Comparison of ENCODE assay signal across 8 cellular contexts in the genomic region with DNA sequence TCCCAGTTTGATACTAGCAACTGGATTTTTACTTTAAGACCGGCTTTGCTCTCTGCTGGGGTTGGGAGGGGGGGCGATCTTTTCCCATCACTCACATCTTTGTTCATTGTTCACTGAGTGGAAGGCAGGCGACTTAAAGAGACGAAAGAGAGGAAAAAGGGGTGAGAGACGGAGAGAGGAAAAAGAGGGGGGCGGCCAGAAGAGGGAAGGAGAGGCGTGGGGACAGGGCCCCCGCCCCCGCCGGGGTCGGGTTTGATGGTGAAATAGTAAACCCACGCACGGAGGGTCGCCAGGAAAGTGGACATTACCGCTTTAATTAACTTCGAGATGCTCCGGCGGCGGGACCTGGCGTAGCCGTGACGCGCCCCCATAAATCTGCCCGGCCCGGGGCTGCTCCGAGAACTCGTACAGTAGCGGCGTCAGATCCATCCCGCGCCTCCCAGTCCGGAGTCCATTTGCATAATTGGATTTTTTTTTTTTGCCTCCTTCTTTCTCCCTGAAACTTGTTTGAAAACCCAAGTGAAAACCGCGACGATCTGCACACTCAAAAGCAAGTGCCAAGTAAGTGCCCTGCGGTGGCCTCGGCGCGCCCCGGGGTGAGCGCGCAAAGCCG.
DNase-seq lines count a peak whose midpoint lies in the region; ATAC-seq and FAIRE-seq lines count a peak whose summit lies in the region.

No MANE protein-coding gene starts in this region.

- H3K36me3 Mint-ChIP-seq in central memory CD8-positive, alpha-beta T cell (ENCODE audit: insufficient read depth) = peaks cover 7% of the 10 kb centered on the region

- H3K27ac Mint-ChIP-seq in central memory CD8-positive, alpha-beta T cell (ENCODE audit: low read depth) = no peak overlapping the region

- H3K9ac ChIP-seq in muscle layer of colon (ENCODE audit: low read length) = no peak overlapping the region

- H3K9me3 Mint-ChIP-seq in central memory CD8-positive, alpha-beta T cell = peaks cover 6% of the 10 kb centered on the region

- no peak overlapping the region for H3K27ac ChIP-seq in muscle layer of colon (ENCODE audit: low read depth, low read length)

- no peaks in the 10 kb centered on the region for H3K9me3 ChIP-seq in muscle layer of colon (ENCODE audit: low read length)

- peaks cover 21% of the 10 kb centered on the region for H3K4me1 ChIP-seq in muscle layer of colon (ENCODE audit: insufficient read depth, low read length)

- DNase-seq in stimulated activated CD4-positive, alpha-beta T cell treated with anti-CD3 and anti-CD28 coated beads, Interleukin-15, amount 100 ng/mL, for 24 hours = peak; percentile 13
- no peak for DNase-seq in stimulated activated CD4-positive, alpha-beta T cell treated with anti-CD3 and anti-CD28 coated beads, Interleukin-2, amount 100 ng/mL, for 48 hours
- DNase-seq in central memory CD8-positive, alpha-beta T cell (ENCODE audit: low spot score in 2 of 2) = no peak
- peak; percentile 62 for DNase-seq in urothelium cell line (ENCODE audit: low spot score)
- DNase-seq in occipital lobe (lab: John Stamatoyannopoulos, UW) = no peak
- no peak for DNase-seq in NCI-H146 treated with DMSO at 0.1 percent for 48 hours (lab: John Stamatoyannopoulos, UW; ENCODE audit: unreplicated experiment)

- peak overlapping the region; percentile 35 to 57 for H3K4me3 ChIP-seq in muscle layer of colon (ENCODE audit: low read depth in 1 of 2, low read length in 2 of 2)

- ATAC-seq in central memory CD8-positive, alpha-beta T cell (replicated peaks; ENCODE audit: extremely low read depth, poor library complexity, severe bottlenecking) = no peak
- ATAC-seq in GM18861 (IDR thresholded peaks at IDR 0.05; ENCODE audit: unreplicated experiment) = no peak

- H3K27me3 ChIP-seq in muscle layer of colon (ENCODE audit: control insufficient read depth in 1 of 2, insufficient read depth in 2 of 2, low read length in 2 of 2) = peaks cover 30 to 60% of the 10 kb centered on the region in 2 donors

- peaks cover 82% of the 10 kb centered on the region for H3K27me3 Mint-ChIP-seq in central memory CD8-positive, alpha-beta T cell

- FAIRE-seq in urothelium cell line (lab: Jason Lieb, UNC) = peak; percentile 13

- H3K4me3 Mint-ChIP-seq in central memory CD8-positive, alpha-beta T cell = peak overlapping the region; percentile 76

- H3K36me3 ChIP-seq in muscle layer of colon (ENCODE audit: insufficient read depth, low read length) = no peaks in the 10 kb centered on the region

- H3K4me1 Mint-ChIP-seq in central memory CD8-positive, alpha-beta T cell = peaks cover 22% of the 10 kb centered on the region

Comparison
In these comparisons a context has a peak if more than half of its experiments do, and no peak if none do; other contexts are left out.
1. DNase-seq: peak in stimulated activated CD4-positive, alpha-beta T cell treated with anti-CD3 and anti-CD28 coated beads, Interleukin-15, amount 100 ng/mL, for 24 hours (single experiment) and urothelium cell line (single experiment); none in stimulated activated CD4-positive, alpha-beta T cell treated with anti-CD3 and anti-CD28 coated beads, Interleukin-2, amount 100 ng/mL, for 48 hours (0 of 2), central memory CD8-positive, alpha-beta T cell (0 of 2), occipital lobe (single experiment) and NCI-H146 treated with DMSO at 0.1 percent for 48 hours (single experiment).